Comparison of ENCODE assay signal across 1 cellular context in genomic region chr6:52990342-52990741, GRCh38.
TF ChIP-seq lines count a peak whose summit lies in the region.

No MANE protein-coding gene starts in this region.

TF ChIP-seq in HEK293, 187 proteins besides CTCF, POLR2A, EP300 and RAD21 (continued from another document and continues in another):
- TF ChIP-seq ZBTB49 (tag by site-specific recombination; IDR thresholded peaks at IDR 0.05; ENCODE audit: low read depth): no peak
- no peak for TF ChIP-seq ZNF518A (tag by site-specific recombination; conservative IDR thresholded peaks at IDR 0.05; ENCODE audit: low read depth)
- TF ChIP-seq ZFHX2 (tag by site-specific recombination; conservative IDR thresholded peaks at IDR 0.05): peak; percentile 40
- TF ChIP-seq ZNF513 (tag by site-specific recombination; IDR thresholded peaks at IDR 0.05): no peak
- no peak for TF ChIP-seq ATF2 (tag by site-specific recombination; IDR thresholded peaks at IDR 0.05; ENCODE audit: low read depth)
- TF ChIP-seq PATZ1 (tag by site-specific recombination; IDR thresholded peaks at IDR 0.05): no peak
- no peak for TF ChIP-seq ZBTB20 (tag by site-specific recombination; IDR thresholded peaks at IDR 0.05)
- TF ChIP-seq ZNF157 (tag by site-specific recombination; IDR thresholded peaks at IDR 0.05): no peak
- TF ChIP-seq ZNF621 (tag by site-specific recombination; IDR thresholded peaks at IDR 0.05): no peak
- no peak for TF ChIP-seq ZNF404 (tag by site-specific recombination; IDR thresholded peaks at IDR 0.05)
- no peak for TF ChIP-seq ZNF555 (tag by site-specific recombination; conservative IDR thresholded peaks at IDR 0.05)
- TF ChIP-seq ZNF449 (tag by site-specific recombination; IDR thresholded peaks at IDR 0.05): no peak
- peak; percentile 35; the same call in 1 of the 2 replicates for TF ChIP-seq GLIS2 (tag by site-specific recombination; IDR thresholded peaks at IDR 0.05)
- no peak for TF ChIP-seq ZNF133 (tag by site-specific recombination; IDR thresholded peaks at IDR 0.05)
- no peak for TF ChIP-seq ZEB2 (tag by site-specific recombination; IDR thresholded peaks at IDR 0.05)
- no peak for TF ChIP-seq ZNF398 (tag by site-specific recombination; IDR thresholded peaks at IDR 0.05)
- TF ChIP-seq ZNF174 (tag by site-specific recombination; IDR thresholded peaks at IDR 0.05): no peak
- TF ChIP-seq ZBTB17 (tag by site-specific recombination; IDR thresholded peaks at IDR 0.05): peak; percentile 75
- no peak for TF ChIP-seq GLIS1 (tag by site-specific recombination; IDR thresholded peaks at IDR 0.05)
- TF ChIP-seq ZNF580 (tag by site-specific recombination; IDR thresholded peaks at IDR 0.05): no peak
- TF ChIP-seq ZNF416 (tag by site-specific recombination; IDR thresholded peaks at IDR 0.05): no peak
- no peak for TF ChIP-seq ZBTB26 (tag by site-specific recombination; optimal IDR thresholded peaks at IDR 0.05)
- no peak for TF ChIP-seq ZNF549 (tag by site-specific recombination; IDR thresholded peaks at IDR 0.05)
- TF ChIP-seq ZNF571 (tag by site-specific recombination; IDR thresholded peaks at IDR 0.05): no peak
- TF ChIP-seq ZNF791 (tag by site-specific recombination; IDR thresholded peaks at IDR 0.05): no peak
- TF ChIP-seq PRDM4 (tag by site-specific recombination; IDR thresholded peaks at IDR 0.05): no peak
- no peak for TF ChIP-seq MEIS1 (CRISPR knock-in tag; IDR thresholded peaks at IDR 0.05; ENCODE audit: borderline replicate concordance)
- no peak for TF ChIP-seq ZNF26 (tag by site-specific recombination; IDR thresholded peaks at IDR 0.05)
- no peak for TF ChIP-seq ZNF623 (tag by site-specific recombination; IDR thresholded peaks at IDR 0.05)
- no peak for TF ChIP-seq HOXA7 (CRISPR knock-in tag; IDR thresholded peaks at IDR 0.05; ENCODE audit: borderline replicate concordance)
- TF ChIP-seq ZNF701 (tag by site-specific recombination; IDR thresholded peaks at IDR 0.05): no peak
- TF ChIP-seq ZNF596 (tag by site-specific recombination; IDR thresholded peaks at IDR 0.05): no peak
- no peak for TF ChIP-seq ZNF391 (tag by site-specific recombination; IDR thresholded peaks at IDR 0.05; ENCODE audit: borderline replicate concordance, low read depth)
- TF ChIP-seq ZNF121 (tag by site-specific recombination; IDR thresholded peaks at IDR 0.05): no peak
- no peak for TF ChIP-seq ZSCAN16 (tag by site-specific recombination; IDR thresholded peaks at IDR 0.05)
- TF ChIP-seq ZNF529 (tag by site-specific recombination; IDR thresholded peaks at IDR 0.05; ENCODE audit: insufficient replicate concordance): no peak
- TF ChIP-seq FEZF1 (tag by site-specific recombination; IDR thresholded peaks at IDR 0.05): no peak
- TF ChIP-seq KLF16 (tag by site-specific recombination; IDR thresholded peaks at IDR 0.05): 0 out of 2 replicates have a peak, but pooled peaks have one; percentile 16
